Comparison of ENCODE assay signal across 11 cellular contexts in genomic region chr3:69197922-69198540, GRCh38.
DNase-seq lines count a peak whose midpoint lies in the region; ATAC-seq and TF ChIP-seq lines count a peak whose summit lies in the region.
"Had no signal": no experiment of that assay in that cellular context is flagged by ENCODE, and none has a peak within 500 bp of the region (broad histone marks: within the 10 kb centered on the region; RNA-seq: fewer than 3 reads in every experiment).

No MANE protein-coding gene starts in this region.

- peak; percentile 71 for ATAC-seq in activated CD4-positive, alpha-beta T cell treated with anti-CD3 and anti-CD28 coated beads for 36 hours
- no peak for ATAC-seq in psoas muscle

- CTCF ChIA-PET in activated CD4-positive, alpha-beta T cell treated with anti-CD3 and anti-CD28 coated beads for 36 hours (lab: Charles Lee): interaction anchor here (0.9 to 4.9 kb wide), 4 partner anchors 14 to 108 kb away, joined by 4 to 30 read pairs (median 16); no protein-coding TSS in a partner anchor

- H3K27ac Mint-ChIP-seq in activated CD4-positive, alpha-beta T cell treated with anti-CD3 and anti-CD28 coated beads for 36 hours: peak overlapping the region; percentile 91
- H3K27ac Mint-ChIP-seq in nephron: peak overlapping the region in 1 of 3 experiments; percentile 92
- H3K27ac Mint-ChIP-seq in osteocyte (ENCODE audit: unreplicated experiment): no peak overlapping the region

- no peaks in the 10 kb centered on the region for H3K9me3 ChIP-seq in psoas muscle

- H3K4me3 ChIP-seq in psoas muscle: no peak overlapping the region

- no peak for TF ChIP-seq CTCF in nephron (IDR thresholded peaks at IDR 0.05; ENCODE audit: unreplicated experiment in 3 of 3)
- no peak for TF ChIP-seq CTCF in psoas muscle (IDR thresholded peaks at IDR 0.05)
- TF ChIP-seq CTCF in osteocyte (IDR thresholded peaks at IDR 0.05): no peak

- peaks cover 8% of the 10 kb centered on the region for H3K27me3 Mint-ChIP-seq in activated CD4-positive, alpha-beta T cell treated with anti-CD3 and anti-CD28 coated beads for 36 hours
- H3K27me3 Mint-ChIP-seq in nephron (ENCODE audit: low read depth) (no peaks in the 10 kb centered on the region), osteocyte (ENCODE audit: unreplicated experiment) (peaks cover 13% of the 10 kb centered on the region)

- POLR2A ChIA-PET in activated CD4-positive, alpha-beta T cell treated with anti-CD3 and anti-CD28 coated beads for 36 hours (lab: Charles Lee): interaction anchor here (0.6 to 0.8 kb wide), 3 partner anchors 9 to 84 kb away, joined by 3 to 4 read pairs (median 3); no protein-coding TSS in a partner anchor

- no peaks in the 10 kb centered on the region for H3K9me3 Mint-ChIP-seq in activated CD4-positive, alpha-beta T cell treated with anti-CD3 and anti-CD28 coated beads for 36 hours (ENCODE audit: low read depth)
- H3K9me3 Mint-ChIP-seq in nephron: no peaks in the 10 kb centered on the region
- no peaks in the 10 kb centered on the region for H3K9me3 Mint-ChIP-seq in osteocyte (ENCODE audit: unreplicated experiment)

- H3K4me1 ChIP-seq in psoas muscle: no peaks in the 10 kb centered on the region
- H3K4me1 ChIP-seq: parathyroid adenoma had no signal

- no peaks in the 10 kb centered on the region for H3K27me3 ChIP-seq in psoas muscle (ENCODE audit: insufficient read depth in 3 of 3, low read length in 2 of 3)

- H3K36me3 ChIP-seq in psoas muscle (ENCODE audit: insufficient read depth in 1 of 2, low read depth in 1 of 2): peaks cover 0 to 27% of the 10 kb centered on the region in 2 donors

- peak overlapping the region; percentile 74 for H3K4me3 Mint-ChIP-seq in activated CD4-positive, alpha-beta T cell treated with anti-CD3 and anti-CD28 coated beads for 36 hours
- H3K4me3 Mint-ChIP-seq in nephron: peak overlapping the region in 2 of 3 experiments; percentile 83
- H3K4me3 Mint-ChIP-seq in osteocyte (ENCODE audit: unreplicated experiment): no peak overlapping the region

- intact Hi-C loops in activated CD4-positive, alpha-beta T cell treated with anti-CD3 and anti-CD28 coated beads for 36 hours (cut with DNase I, micrococcal nuclease): loop anchor here (1.0 to 5.0 kb wide), 9 partner anchors 14 to 784 kb away; no protein-coding TSS in a partner anchor
- intact Hi-C loops in psoas muscle (cut with DNase I): no loop called here

- H3K36me3 Mint-ChIP-seq in activated CD4-positive, alpha-beta T cell treated with anti-CD3 and anti-CD28 coated beads for 36 hours (ENCODE audit: low read depth): peaks cover 37% of the 10 kb centered on the region
- H3K36me3 Mint-ChIP-seq in nephron (ENCODE audit: low read depth) (peaks cover 46% of the 10 kb centered on the region), osteocyte (ENCODE audit: unreplicated experiment) (peaks cover 2% of the 10 kb centered on the region)

- DNase-seq in activated CD4-positive, alpha-beta T cell treated with anti-CD3 and anti-CD28 coated beads for 36 hours: peak; percentile 84
- peak; percentile 61 for DNase-seq in activated effector memory CD4-positive, alpha-beta T cell treated with Interleukin-2 at 50 U/mL for 16 hours
- peak; percentile 81 for DNase-seq in stimulated activated naive CD4-positive, alpha-beta T cell treated with Interleukin-2 at 50 U/mL for 16 hours (lab: John Stamatoyannopoulos, UW)
- DNase-seq in NCI-H2081 treated with DMSO at 0.1 percent for 48 hours (lab: John Stamatoyannopoulos, UW): no peak
- DNase-seq in OCI-M1 (lab: John Stamatoyannopoulos, UW): no peak
- DNase-seq in psoas muscle: no peak
- no peak for DNase-seq in osteocyte (ENCODE audit: extremely low spot score, unreplicated experiment)
- DNase-seq: H7, NCI-H1417 treated with DMSO at 0.1 percent for 48 hours had no signal

- 93 to 96% (median 95%) methylated on average over 8 of the region's 8 CpGs for WGBS in psoas muscle, 3 donors

- H3K27ac ChIP-seq in psoas muscle: no peak overlapping the region
- H3K27ac ChIP-seq: parathyroid adenoma had no signal

- H3K4me1 Mint-ChIP-seq in activated CD4-positive, alpha-beta T cell treated with anti-CD3 and anti-CD28 coated beads for 36 hours: peaks cover 50% of the 10 kb centered on the region
- H3K4me1 Mint-ChIP-seq in nephron (peaks cover 30% of the 10 kb centered on the region), osteocyte (ENCODE audit: unreplicated experiment) (peaks cover 13% of the 10 kb centered on the region)

Comparison
In these comparisons a context has a peak if more than half of its experiments do, and no peak if none do; other contexts are left out.
1. DNase-seq: peak in activated CD4-positive, alpha-beta T cell treated with anti-CD3 and anti-CD28 coated beads for 36 hours (single experiment), activated effector memory CD4-positive, alpha-beta T cell treated with Interleukin-2 at 50 U/mL for 16 hours (single experiment) and stimulated activated naive CD4-positive, alpha-beta T cell treated with Interleukin-2 at 50 U/mL for 16 hours (single experiment); none in NCI-H2081 treated with DMSO at 0.1 percent for 48 hours (single experiment), OCI-M1 (single experiment), psoas muscle (0 of 2) and osteocyte (single experiment).
2. intact Hi-C loops: an anchor here in activated CD4-positive, alpha-beta T cell treated with anti-CD3 and anti-CD28 coated beads for 36 hours (1.0 to 5.0 kb wide); none called in psoas muscle.